In genomic region chr7:91090684-91091083, GRCh38 we compare ENCODE assay signal across 19 cellular contexts.
A peak's percentile ranks its signal among the peaks of the same experiment; 100 is the strongest.
DNase-seq lines count a peak whose midpoint lies in the region; ATAC-seq, FAIRE-seq and TF ChIP-seq lines count a peak whose summit lies in the region.
"Had no signal": no experiment of that assay in that cellular context is flagged by ENCODE, and none has a peak within 500 bp of the region (broad histone marks: within the 10 kb centered on the region; RNA-seq: fewer than 3 reads in every experiment).

No MANE protein-coding gene starts in this region.

- TF ChIP-seq CTCF in heart right ventricle (IDR thresholded peaks at IDR 0.05), result no peak
- no peak for TF ChIP-seq CTCF in right atrium auricular region (IDR thresholded peaks at IDR 0.05)

- no peaks in the 10 kb centered on the region for H3K36me3 ChIP-seq in heart right ventricle
- H3K36me3 ChIP-seq in right atrium auricular region, result no peaks in the 10 kb centered on the region

- peaks cover 0 to 14% (median 8%) of the 10 kb centered on the region in 9 donors for H3K4me1 ChIP-seq in heart right ventricle
- H3K4me1 ChIP-seq in right atrium auricular region, result peaks cover 0 to 8% of the 10 kb centered on the region in 2 donors
- H3K4me1 ChIP-seq: A549, BLaER1 had no signal

- DNase-seq in Right ventricle myocardium inferior (ENCODE audit: missing footprints), result no peak
- no peak for DNase-seq in cardiac septum (ENCODE audit: low spot score)
- DNase-seq in heart right ventricle, result no peak
- no peak for DNase-seq in right atrium auricular region (ENCODE audit: low spot score)
- DNase-seq in HTR-8/SVneo (ENCODE audit: insufficient read length, low spot score), result no peak
- DNase-seq: CD4-positive, alpha-beta memory T cell; DMS153; DMS79; GDM1; GOT3; H7; HFFc6 had no signal

- intact Hi-C loops in Right ventricle myocardium inferior (cut with DNase I), result no loop called here
- intact Hi-C loops in cardiac septum (cut with DNase I), result no loop called here
- intact Hi-C loops in heart right ventricle (cut with DNase I), result loop anchor here in 4 of 10 donors (5.0 to 10.0 kb wide), 3 partner anchors 172 to 787 kb away; partner anchors contain the start of gene FZD1 (in 2 of the 4)

- H3K4me3 ChIP-seq in heart right ventricle, result no peak overlapping the region
- no peak overlapping the region for H3K4me3 ChIP-seq in right atrium auricular region
- H3K4me3 ChIP-seq: A549, BLaER1 had no signal

- peak; percentile 70 for ATAC-seq in Right ventricle myocardium inferior
- peak; percentile 39 to 89 (median 76) for ATAC-seq in heart right ventricle
- ATAC-seq in GM19351 (IDR thresholded peaks at IDR 0.05; ENCODE audit: unreplicated experiment), result no peak
- no peak for ATAC-seq in HG03095 (IDR thresholded peaks at IDR 0.05; ENCODE audit: unreplicated experiment)
- ATAC-seq: A549, HCT116, HepG2 had no signal

- H3K9me3 ChIP-seq in heart right ventricle (no peaks in the 10 kb centered on the region), right atrium auricular region (no peaks in the 10 kb centered on the region)
- H3K9me3 ChIP-seq: A549, BLaER1 had no signal

- no peaks in the 10 kb centered on the region for H3K27me3 ChIP-seq in heart right ventricle
- H3K27me3 ChIP-seq in right atrium auricular region, result no peaks in the 10 kb centered on the region
- H3K27me3 ChIP-seq: BLaER1 had no signal

- H3K27ac ChIP-seq in heart right ventricle (peak overlapping the region in 5 of 10 donors; percentile 0 to 42 (median 32)), right atrium auricular region (peak overlapping the region; percentile 3 to 64)
- H3K27ac ChIP-seq: 22Rv1, A549, BLaER1 had no signal

- no peak for FAIRE-seq in HTR-8/SVneo (lab: Jason Lieb, UNC)
- FAIRE-seq: A549, HepG2 had no signal

- WGBS in heart right ventricle, 2 donors, result 55 to 67% methylated on average over 7 of the region's 7 CpGs

Comparison
In these comparisons a context has a peak if more than half of its experiments do, and no peak if none do; other contexts are left out.
1. ATAC-seq: peak in Right ventricle myocardium inferior (single experiment) and heart right ventricle (8 of 8); none in GM19351 (single experiment) and HG03095 (single experiment).